ENCODE assay signal across 13 cellular contexts in the genomic region with DNA sequence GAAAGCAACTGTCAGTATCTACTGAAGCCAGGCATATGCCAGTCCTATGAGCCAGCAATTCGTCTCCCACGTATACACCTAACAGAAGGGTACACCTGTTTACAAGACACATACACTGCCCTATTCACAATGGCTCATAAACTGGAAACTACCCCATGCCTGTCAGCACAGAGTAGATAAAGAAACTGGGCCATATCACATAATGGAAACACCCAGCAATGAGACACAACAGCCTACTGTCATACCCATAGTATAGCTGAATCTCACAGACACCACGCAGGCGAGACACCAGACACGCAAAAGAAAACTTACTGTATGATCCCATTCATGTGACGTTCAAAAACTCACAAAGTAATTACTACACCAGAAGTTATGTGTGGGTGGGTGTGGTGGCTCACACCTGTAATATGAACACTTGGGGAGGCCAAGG. TPM values are rescaled to one million over a fixed set of nuclear protein-coding genes. Genes with fewer than 3 reads are reported as not detected.
DNase-seq lines count a peak whose midpoint lies in the region; ATAC-seq and TF ChIP-seq lines count a peak whose summit lies in the region.
"Had no signal": no experiment of that assay in that cellular context is flagged by ENCODE, and none has a peak within 500 bp of the region (broad histone marks: within the 10 kb centered on the region; RNA-seq: fewer than 3 reads in every experiment).

No MANE protein-coding gene starts in this region.

- no peaks in the 10 kb centered on the region for H3K9me3 ChIP-seq in CD8-positive, alpha-beta T cell (ENCODE audit: low read length)
- H3K9me3 ChIP-seq in psoas muscle: no peaks in the 10 kb centered on the region

- H3K4me1 Mint-ChIP-seq in CD8-positive, alpha-beta T cell (ENCODE audit: low read depth): peaks cover 80% of the 10 kb centered on the region
- peaks cover 15% of the 10 kb centered on the region for H3K4me1 Mint-ChIP-seq in WTC11
- peaks cover 76% of the 10 kb centered on the region for H3K4me1 Mint-ChIP-seq in activated naive CD8-positive, alpha-beta T cell treated with anti-CD3 and anti-CD28 coated beads for 36 hours

- H3K4me3 Mint-ChIP-seq in CD8-positive, alpha-beta T cell: peak overlapping the region; percentile 42
- H3K4me3 Mint-ChIP-seq in WTC11: no peak overlapping the region
- peak overlapping the region; percentile 22 for H3K4me3 Mint-ChIP-seq in activated naive CD8-positive, alpha-beta T cell treated with anti-CD3 and anti-CD28 coated beads for 36 hours
- H3K4me3 Mint-ChIP-seq: activated B cell treated with CpG ODN at 0.5 μM for 24 hours had no signal

- peaks cover 92% of the 10 kb centered on the region for H3K4me1 ChIP-seq in CD8-positive, alpha-beta T cell (ENCODE audit: insufficient read depth, low read length)
- H3K4me1 ChIP-seq in psoas muscle: peaks cover 61% of the 10 kb centered on the region

- peak in 1 of 7 experiments; percentile 51 for DNase-seq in CD8-positive, alpha-beta T cell
- no peak for DNase-seq in WTC11 (ENCODE audit: low spot score)
- DNase-seq in activated naive CD8-positive, alpha-beta T cell treated with anti-CD3 and anti-CD28 coated beads for 36 hours: no peak
- DNase-seq in psoas muscle: no peak
- DNase-seq in NCI-H1092 (lab: John Stamatoyannopoulos, UW): no peak
- DNase-seq in NCI-H2227 (lab: John Stamatoyannopoulos, UW; ENCODE audit: unreplicated experiment): no peak
- DNase-seq: activated B cell treated with CpG ODN at 0.5 μM for 24 hours, amniotic stem cell, NCI-H187 treated with DMSO at 0.1 percent for 48 hours, NCI-H82 had no signal

- ATAC-seq in CD8-positive, alpha-beta T cell: peak; percentile 39
- ATAC-seq in WTC11 (no peak), psoas muscle (no peak), HG03039 (IDR thresholded peaks at IDR 0.05; ENCODE audit: unreplicated experiment) (no peak), GM19328 (IDR thresholded peaks at IDR 0.05; ENCODE audit: unreplicated experiment) (no peak)
- ATAC-seq: GM12878 had no signal

- H3K27me3 Mint-ChIP-seq in CD8-positive, alpha-beta T cell (ENCODE audit: low read depth): no peaks in the 10 kb centered on the region
- no peaks in the 10 kb centered on the region for H3K27me3 Mint-ChIP-seq in WTC11 (ENCODE audit: low read depth)
- no peaks in the 10 kb centered on the region for H3K27me3 Mint-ChIP-seq in activated naive CD8-positive, alpha-beta T cell treated with anti-CD3 and anti-CD28 coated beads for 36 hours
- H3K27me3 Mint-ChIP-seq: activated B cell treated with CpG ODN at 0.5 μM for 24 hours had no signal

- intact Hi-C loops in CD8-positive, alpha-beta T cell (cut with DNase I, micrococcal nuclease): no loop called here
- intact Hi-C loops in psoas muscle (cut with DNase I): no loop called here

- no peaks in the 10 kb centered on the region for H3K9me3 Mint-ChIP-seq in CD8-positive, alpha-beta T cell
- no peaks in the 10 kb centered on the region for H3K9me3 Mint-ChIP-seq in WTC11
- H3K9me3 Mint-ChIP-seq in activated naive CD8-positive, alpha-beta T cell treated with anti-CD3 and anti-CD28 coated beads for 36 hours: peaks cover 6% of the 10 kb centered on the region
- H3K9me3 Mint-ChIP-seq: activated B cell treated with CpG ODN at 0.5 μM for 24 hours had no signal

- peaks cover 15% of the 10 kb centered on the region for H3K36me3 Mint-ChIP-seq in CD8-positive, alpha-beta T cell
- peaks cover 3% of the 10 kb centered on the region; the same call in 1 of the 2 replicates for H3K36me3 Mint-ChIP-seq in WTC11
- peaks cover 38% of the 10 kb centered on the region for H3K36me3 Mint-ChIP-seq in activated naive CD8-positive, alpha-beta T cell treated with anti-CD3 and anti-CD28 coated beads for 36 hours

- no peaks in the 10 kb centered on the region for H3K27me3 ChIP-seq in CD8-positive, alpha-beta T cell (ENCODE audit: insufficient read depth, low read length)
- no peaks in the 10 kb centered on the region for H3K27me3 ChIP-seq in psoas muscle (ENCODE audit: insufficient read depth in 3 of 3, low read length in 2 of 3)

- H3K27ac ChIP-seq in CD8-positive, alpha-beta T cell (ENCODE audit: low read depth, low read length): peak overlapping the region; percentile 26
- peak overlapping the region; percentile 82 for H3K27ac ChIP-seq in psoas muscle

- TF ChIP-seq CTCF in CD8-positive, alpha-beta T cell (IDR thresholded peaks at IDR 0.05): no peak
- TF ChIP-seq CTCF in WTC11 (IDR thresholded peaks at IDR 0.05): no peak
- TF ChIP-seq CTCF in psoas muscle (IDR thresholded peaks at IDR 0.05): no peak

- POLR2A ChIA-PET in CD8-positive, alpha-beta T cell (lab: Charles Lee): interaction anchor here (1.3 to 1.6 kb wide), 2 partner anchors 9 to 13 kb away, joined by 3 to 4 read pairs; no protein-coding TSS in a partner anchor
- POLR2A ChIA-PET in WTC11 (lab: Charles Lee): no interaction called here

- no peak overlapping the region for H3K4me3 ChIP-seq in CD8-positive, alpha-beta T cell (ENCODE audit: low read depth, low read length)
- H3K4me3 ChIP-seq in psoas muscle: no peak overlapping the region
- H3K4me3 ChIP-seq: GM12878 had no signal

- peak overlapping the region; percentile 94 for H3K27ac Mint-ChIP-seq in CD8-positive, alpha-beta T cell
- peak overlapping the region; percentile 91 for H3K27ac Mint-ChIP-seq in WTC11
- H3K27ac Mint-ChIP-seq in activated naive CD8-positive, alpha-beta T cell treated with anti-CD3 and anti-CD28 coated beads for 36 hours: peak overlapping the region; percentile 87
- H3K27ac Mint-ChIP-seq: activated B cell treated with CpG ODN at 0.5 μM for 24 hours had no signal

- H3K36me3 ChIP-seq in CD8-positive, alpha-beta T cell (ENCODE audit: insufficient read depth, low read length): no peaks in the 10 kb centered on the region
- H3K36me3 ChIP-seq in psoas muscle (ENCODE audit: insufficient read depth in 1 of 2, low read depth in 1 of 2): peaks cover 0 to 6% of the 10 kb centered on the region in 2 donors

- 62 to 79% (median 73%) methylated on average over 6 of the region's 6 CpGs for WGBS in psoas muscle, 3 donors

- CTCF ChIA-PET in CD8-positive, alpha-beta T cell (lab: Charles Lee): interaction anchor here (1.0 to 22.2 kb wide), 3 partner anchors 14 to 107 kb away, joined by 3 to 601 read pairs (median 3); no protein-coding TSS in a partner anchor
- CTCF ChIA-PET in WTC11 (lab: Charles Lee): interaction anchor here (1.6 kb wide), 1 partner anchor 18 kb away, joined by 9 read pairs; no protein-coding TSS in a partner anchor

TF ChIP-seq in WTC11, 78 proteins besides CTCF, POLR2A, EP300 and RAD21 (continues in another document):
- TF ChIP-seq RORB (CRISPR knock-in tag; IDR thresholded peaks at IDR 0.05) (no peak), GTF2I (CRISPR knock-in tag; conservative IDR thresholded peaks at IDR 0.05) (no peak)
- TF ChIP-seq, protein P1, sequence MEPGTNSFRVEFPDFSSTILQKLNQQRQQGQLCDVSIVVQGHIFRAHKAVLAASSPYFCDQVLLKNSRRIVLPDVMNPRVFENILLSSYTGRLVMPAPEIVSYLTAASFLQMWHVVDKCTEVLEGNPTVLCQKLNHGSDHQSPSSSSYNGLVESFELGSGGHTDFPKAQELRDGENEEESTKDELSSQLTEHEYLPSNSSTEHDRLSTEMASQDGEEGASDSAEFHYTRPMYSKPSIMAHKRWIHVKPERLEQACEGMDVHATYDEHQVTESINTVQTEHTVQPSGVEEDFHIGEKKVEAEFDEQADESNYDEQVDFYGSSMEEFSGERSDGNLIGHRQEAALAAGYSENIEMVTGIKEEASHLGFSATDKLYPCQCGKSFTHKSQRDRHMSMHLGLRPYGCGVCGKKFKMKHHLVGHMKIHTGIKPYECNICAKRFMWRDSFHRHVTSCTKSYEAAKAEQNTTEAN (CRISPR knock-in tag; IDR thresholded peaks at IDR 0.05): no peak

RNA-seq across cellular contexts. Expression of a gene that starts 15.7 kb away (rescaled TPM):
- 100 to 1,000 TPM; 103 to 110 TPM for total RNA-seq in CD8-positive, alpha-beta T cell
- total RNA-seq in WTC11 (2021) (82.3 to 97.9 TPM (median 87.6 TPM) in 3 replicates), psoas muscle (10 to 100 TPM; 53.9 to 69.9 (median 58.1) TPM)
- total RNA-seq in activated naive CD8-positive, alpha-beta T cell treated with anti-CD3 and anti-CD28 coated beads for 36 hours: 10 to 100 TPM; 61.4 to 69.5 TPM
- 100 to 1,000 TPM in 1 of 3 donors, 10 to 100 TPM in 2; 75.4 to 104 (median 95.2) TPM for polyA plus RNA-seq in psoas muscle

RNA-seq across cellular contexts. Expression of a gene that starts 16.5 kb away (rescaled TPM):
- total RNA-seq in CD8-positive, alpha-beta T cell: 1 to 10 TPM in 1 of 2 experiments, under 1 TPM in 1; 0.52 to 1.4 TPM
- total RNA-seq in WTC11 (2021): 5.9 to 7.0 TPM (median 6.9 TPM) in 3 replicates
- 1 to 10 TPM; 1.5 to 1.6 TPM for total RNA-seq in activated naive CD8-positive, alpha-beta T cell treated with anti-CD3 and anti-CD28 coated beads for 36 hours
- under 1 TPM; 0.24 to 0.89 (median 0.69) TPM for total RNA-seq in psoas muscle
- polyA plus RNA-seq in psoas muscle: 10 to 100 TPM in 1 of 3 donors, 1 to 10 TPM in 2; 1.4 to 16.0 (median 5.9) TPM

RNA-seq across cellular contexts. Expression of a gene that starts 26.4 kb away (rescaled TPM):
- total RNA-seq in CD8-positive, alpha-beta T cell: 10 to 100 TPM; 26.2 to 28.9 TPM
- total RNA-seq in WTC11 (2021) (78.6 to 86.1 TPM (median 83.3 TPM) in 3 replicates), psoas muscle (10 to 100 TPM in 1 of 4 donors, 1 to 10 TPM in 3; 7.1 to 15.1 (median 7.6) TPM)
- 10 to 100 TPM; 16.0 to 17.8 TPM for total RNA-seq in activated naive CD8-positive, alpha-beta T cell treated with anti-CD3 and anti-CD28 coated beads for 36 hours
- polyA plus RNA-seq in psoas muscle: 1 to 10 TPM; 2.3 to 5.0 (median 3.1) TPM

RNA-seq across cellular contexts. Expression of a gene that starts 36.8 kb away (rescaled TPM):
- 1 to 10 TPM; 1.3 to 2.4 TPM for total RNA-seq in CD8-positive, alpha-beta T cell
- total RNA-seq in WTC11 (2021): 14.3 to 20.6 TPM (median 20.3 TPM) in 3 replicates
- total RNA-seq in activated naive CD8-positive, alpha-beta T cell treated with anti-CD3 and anti-CD28 coated beads for 36 hours: 1 to 10 TPM; 3.6 to 4.3 TPM
- total RNA-seq in psoas muscle: 1 to 10 TPM; 6.4 to 8.6 (median 7.4) TPM
- 1 to 10 TPM; 3.9 to 9.6 (median 7.3) TPM for polyA plus RNA-seq in psoas muscle

RNA-seq across cellular contexts. Expression of a gene that starts 52.2 kb away (rescaled TPM):
- total RNA-seq in CD8-positive, alpha-beta T cell: 10 to 100 TPM; 20.1 to 25.5 TPM
- total RNA-seq in WTC11 (2021): 53.8 to 69.9 TPM (median 61.2 TPM) in 3 replicates
- total RNA-seq in activated naive CD8-positive, alpha-beta T cell treated with anti-CD3 and anti-CD28 coated beads for 36 hours: 10 to 100 TPM; 11.5 to 12.2 TPM
- 10 to 100 TPM; 42.2 to 79.3 (median 60.3) TPM for total RNA-seq in psoas muscle
- 10 to 100 TPM; 32.0 to 48.2 (median 39.9) TPM for polyA plus RNA-seq in psoas muscle
